Comparison of ENCODE assay signal across 9 cellular contexts in genomic region chr2:26745609-26746327, GRCh38. TPM values are rescaled to one million over a fixed set of nuclear protein-coding genes. Genes with fewer than 3 reads are reported as not detected.
DNase-seq lines count a peak whose midpoint lies in the region; ATAC-seq, FAIRE-seq and TF ChIP-seq lines count a peak whose summit lies in the region.
"Had no signal": no experiment of that assay in that cellular context is flagged by ENCODE, and none has a peak within 500 bp of the region (broad histone marks: within the 10 kb centered on the region; RNA-seq: fewer than 3 reads in every experiment).

No MANE protein-coding gene starts in this region.

- no peak overlapping the region for H4K5ac ChIP-seq in H1 (ENCODE audit: insufficient read length, low read depth, low read length)

- no peaks in the 10 kb centered on the region for H4K20me1 ChIP-seq in H1 (replicated peaks in 1 of 2; ENCODE audit: control insufficient read depth in 1 of 2, insufficient read depth in 2 of 2, low read length in 2 of 2)

- no peak overlapping the region for H3K9ac ChIP-seq in H1 (replicated peaks in 1 of 4; ENCODE audit: extremely low read depth in 1 of 4, low read depth in 3 of 4, low read length in 3 of 4)

- H2BK12ac ChIP-seq in H1 (ENCODE audit: low read depth, low read length): no peak overlapping the region

- H3K4ac ChIP-seq in H1 (replicated peaks; ENCODE audit: insufficient read length, low read depth, low read length): no peak overlapping the region

- no peak overlapping the region for H3K18ac ChIP-seq in H1 (ENCODE audit: extremely low read depth, low read length)

- TF ChIP-seq CTCF in HL-60 (IDR thresholded peaks at IDR 0.05; ENCODE audit: insufficient read depth, low read length) (peak; percentile 87), H1 (IDR thresholded peaks at IDR 0.05; ENCODE audit: control extremely low read depth in 1 of 3, insufficient read depth in 1 of 3, low read depth in 1 of 3, low read length in 3 of 3) (peak; percentile 76 to 95 (median 91)), mesothelial cell of epicardium (IDR thresholded peaks at IDR 0.05; ENCODE audit: unreplicated experiment) (peak; percentile 88)

- no peaks in the 10 kb centered on the region for H3K79me1 ChIP-seq in H1 (ENCODE audit: low read depth, low read length)

- no peaks in the 10 kb centered on the region for H3K23me2 ChIP-seq in H1 (ENCODE audit: low read depth, low read length)

- no peak overlapping the region for H3K23ac ChIP-seq in H1 (ENCODE audit: insufficient read length)

- no peaks in the 10 kb centered on the region for H3K9me3 Mint-ChIP-seq in mesothelial cell of epicardium

- no peak overlapping the region for H4K91ac ChIP-seq in H1 (replicated peaks; ENCODE audit: insufficient read length, low read length)

- H4K8ac ChIP-seq in H1 (ENCODE audit: extremely low read depth, insufficient read depth, low read length): no peak overlapping the region

- H3K27ac ChIP-seq in HL-60 (replicated peaks): no peak overlapping the region
- H3K27ac ChIP-seq in H1 (ENCODE audit: low read depth, low read length): no peak overlapping the region

- H3K4me3 ChIP-seq in HL-60 (replicated peaks; ENCODE audit: insufficient read depth, low read length): no peak overlapping the region
- no peak overlapping the region for H3K4me3 ChIP-seq in H1 (ENCODE audit: extremely low read depth in 1 of 4, insufficient read depth in 2 of 4, low read depth in 3 of 4, low read length in 4 of 4)

- no peak for ATAC-seq in GM21529 (IDR thresholded peaks at IDR 0.05; ENCODE audit: unreplicated experiment)

- no peak overlapping the region for H3K14ac ChIP-seq in H1 (ENCODE audit: insufficient read length)

- H3K27ac Mint-ChIP-seq in mesothelial cell of epicardium: no peak overlapping the region

- no peaks in the 10 kb centered on the region for H3K79me2 ChIP-seq in H1 (ENCODE audit: control insufficient read depth in 1 of 2, insufficient read depth in 2 of 2, low read length in 2 of 2)

- TF ChIP-seq RAD21 in H1 (IDR thresholded peaks at IDR 0.05 in 1 of 2, conservative IDR thresholded peaks at IDR 0.05 in 1 of 2; ENCODE audit: low read depth in 2 of 2, low read length in 2 of 2): peak; percentile 97 to 98

- H2AFZ ChIP-seq in H1 (ENCODE audit: low read length): no peak overlapping the region

- no peak overlapping the region for H2AK5ac ChIP-seq in H1 (ENCODE audit: low read depth, low read length)

- no peak overlapping the region for H2BK15ac ChIP-seq in H1 (ENCODE audit: low read length)

- H2BK5ac ChIP-seq in H1 (ENCODE audit: low read depth, low read length): no peak overlapping the region

- no peak overlapping the region for H2BK120ac ChIP-seq in H1 (replicated peaks; ENCODE audit: low read depth, low read length)

- TF ChIP-seq EP300 in H1 (IDR thresholded peaks at IDR 0.05; ENCODE audit: borderline replicate concordance in 1 of 2, low read depth in 2 of 2, low read length in 2 of 2): no peak

- H3K4me3 Mint-ChIP-seq in mesothelial cell of epicardium: no peak overlapping the region

- peaks cover 0 to under 1% (median under 1%) of the 10 kb centered on the region in 4 experiments; a peak in 4 of 7 replicates for H3K4me1 ChIP-seq in H1 (replicated peaks in 1 of 4; ENCODE audit: control insufficient read depth in 3 of 4, insufficient read depth in 4 of 4, low read length in 3 of 4)

- no peaks in the 10 kb centered on the region for H3K36me3 ChIP-seq in H1 (ENCODE audit: control insufficient read depth in 2 of 4, insufficient read depth in 4 of 4, low read length in 3 of 4)

- H3K4me1 Mint-ChIP-seq in mesothelial cell of epicardium: peaks cover 19% of the 10 kb centered on the region

- H3K9me3 ChIP-seq in H1 (ENCODE audit: insufficient read depth in 2 of 2, low read depth in 1 of 2, low read length in 1 of 2): no peaks in the 10 kb centered on the region

- H3K27me3 Mint-ChIP-seq in mesothelial cell of epicardium (ENCODE audit: low read depth): no peaks in the 10 kb centered on the region

- FAIRE-seq in H1 (lab: Jason Lieb, UNC): peak; percentile 32

- 51% methylated on average over 9 of the region's 9 CpGs; no CpG with 5 or more reads in 1 of the 2 experiments for WGBS in H1 (ENCODE audit: extremely low coverage in 1 of 2, insufficient coverage in 1 of 2, insufficient read length in 1 of 2, insufficient replicate concordance in 2 of 2, low coverage in 1 of 2, low lambda C conversion rate in 2 of 2, missing lambda C conversion rate in 1 of 2), 2 experiments

- no peak overlapping the region for H2BK20ac ChIP-seq in H1 (ENCODE audit: low read length)

- POLR2A ChIA-PET in H1 (lab: Charles Lee; ENCODE audit: partially characterized antibody): interaction anchor here (0.6 to 1.1 kb wide), 3 partner anchors 136 to 1051 kb away, joined by 3 to 6 read pairs (median 3); no protein-coding TSS in a partner anchor

- H3K56ac ChIP-seq in H1 (replicated peaks; ENCODE audit: insufficient read length, low read depth, low read length): no peak overlapping the region

- peaks cover 6% of the 10 kb centered on the region for H3K27me3 ChIP-seq in HL-60 (ENCODE audit: insufficient read depth, poor library complexity, severe bottlenecking)
- peaks cover 0 to 5% (median 0%) of the 10 kb centered on the region in 4 experiments; a peak in 3 of 7 replicates for H3K27me3 ChIP-seq in H1 (replicated peaks in 1 of 4; ENCODE audit: control insufficient read depth in 3 of 4, extremely low read depth in 1 of 4, insufficient read depth in 3 of 4, low read length in 3 of 4)

- DNase-seq in DMS 273 treated with DMSO at 0.1 percent for 48 hours (lab: John Stamatoyannopoulos, UW): peak; percentile 30
- peak; percentile 28 to 70 for DNase-seq in HL-60 (ENCODE audit: low read depth in 1 of 2, low spot score in 1 of 2)
- DNase-seq in NCI-H748 treated with DMSO at 0.1 percent for 48 hours (lab: John Stamatoyannopoulos, UW): peak; percentile 49
- DNase-seq in activated CD8-positive, alpha-beta memory T cell treated with anti-CD3 and anti-CD28 coated beads for 24 hours: peak; percentile 91
- peak in 1 of 2 experiments; percentile 90 for DNase-seq in H1 (ENCODE audit: low read depth in 1 of 2, low spot score in 2 of 2)
- DNase-seq in mesothelial cell of epicardium (ENCODE audit: low spot score in 2 of 2, unreplicated experiment in 2 of 2): peak; percentile 72 to 90
- DNase-seq in stimulated activated CD8-positive, alpha-beta memory T cell treated with anti-CD3 and anti-CD28 coated beads, Interleukin-2, amount 100 ng/mL, for 48 hours (ENCODE audit: low read depth in 2 of 2): peak; percentile 70 to 71

- H3K36me3 Mint-ChIP-seq in mesothelial cell of epicardium: no peaks in the 10 kb centered on the region

- H3K4me2 ChIP-seq in H1 (ENCODE audit: insufficient read depth in 1 of 2, low read depth in 2 of 2, low read length in 2 of 2): no peak overlapping the region

- CTCF ChIA-PET in H1 (lab: Charles Lee; ENCODE audit: partially characterized antibody): interaction anchor here (0.6 to 14.9 kb wide), 46 partner anchors 8 to 283 kb away, joined by 3 to 367 read pairs (median 5); partner anchors contain the start of gene SLC35F6

- no peak for TF ChIP-seq POLR2A in H1 (IDR thresholded peaks at IDR 0.05; ENCODE audit: control extremely low read depth in 1 of 2, low read depth in 2 of 2, low read length in 2 of 2)

TF ChIP-seq in H1, 55 proteins besides CTCF, POLR2A, EP300 and RAD21 (continues in another document):
- TF ChIP-seq TCF12 (IDR thresholded peaks at IDR 0.05; ENCODE audit: low read depth, low read length) (no peak), NRF1 (IDR thresholded peaks at IDR 0.05; ENCODE audit: low read depth, low read length) (no peak), EZH2 (IDR thresholded peaks at IDR 0.05; ENCODE audit: low read depth, low read length, severe bottlenecking) (no peak), PHF8 (conservative IDR thresholded peaks at IDR 0.05; ENCODE audit: low read depth, low read length) (no peak), BRCA1 (IDR thresholded peaks at IDR 0.05; ENCODE audit: low read depth, low read length) (no peak), EGR1 (IDR thresholded peaks at IDR 0.05; ENCODE audit: borderline replicate concordance, low read depth, low read length) (no peak), JUND (IDR thresholded peaks at IDR 0.05; ENCODE audit: low read length) (no peak), TEAD4 (IDR thresholded peaks at IDR 0.05; ENCODE audit: low read depth, low read length) (no peak), SAP30 (IDR thresholded peaks at IDR 0.05; ENCODE audit: insufficient read depth, insufficient replicate concordance, low read length) (no peak), SIRT6 (IDR thresholded peaks at IDR 0.05; ENCODE audit: low read length) (no peak)

RNA-seq across cellular contexts. Expression of gene SLC35F6, which starts 18.3 kb away (rescaled TPM):
- 11.2 and 11.6 TPM in 2 replicates for total RNA-seq in H1 (2021; fragmentation: NEBNext Ultra II Directional; extraction: Animal tissue kit (Norgen Biotek cat#: 25700))
- polyA plus RNA-seq in H1 (2011; rRNA removed): 12.9 and 13.5 TPM in 2 replicates
- 7.3 TPM for polyA plus RNA-seq in H1 (2011; cell fraction: cytosol; rRNA removed)
- polyA plus RNA-seq in H1 (2011; cell fraction: nucleus; rRNA removed): 6.5 TPM
- 7.5 to 10.5 TPM (median 8.8 TPM) in 4 replicates for polyA plus RNA-seq in H1 (2012, experiment 1 of 2)
- 8.0 TPM for polyA plus RNA-seq in H1 (2012, experiment 2 of 2)
- polyA plus RNA-seq in H1 (2013, experiment 1 of 2): 14.9 TPM
- 17.3 TPM for polyA plus RNA-seq in H1 (2013, experiment 2 of 2)
- polyA minus RNA-seq in H1 (2011; rRNA and poly(A)+ RNA removed): 19.7 and 19.8 TPM in 2 replicates
- 12.4 TPM for polyA minus RNA-seq in H1 (2011; cell fraction: cytosol; rRNA and poly(A)+ RNA removed)
- 9.9 TPM for polyA minus RNA-seq in H1 (2011; cell fraction: nucleus; rRNA and poly(A)+ RNA removed)
- total RNA-seq in mesothelial cell of epicardium: 25.2 to 26.8 TPM (median 26.0 TPM) in 3 replicates

RNA-seq across cellular contexts. Expression of gene CENPA, which starts 40.1 kb away (rescaled TPM):
- total RNA-seq in H1 (2021; fragmentation: NEBNext Ultra II Directional; extraction: Animal tissue kit (Norgen Biotek cat#: 25700)): 28.5 and 30.9 TPM in 2 replicates
- 17.6 and 19.4 TPM in 2 replicates for polyA plus RNA-seq in H1 (2011; rRNA removed)
- polyA plus RNA-seq in H1 (2011; cell fraction: cytosol; rRNA removed): 19.1 TPM
- polyA plus RNA-seq in H1 (2011; cell fraction: nucleus; rRNA removed): 15.4 TPM
- polyA plus RNA-seq in H1 (2012, experiment 1 of 2): 15.1 to 18.3 TPM (median 17.2 TPM) in 4 replicates
- polyA plus RNA-seq in H1 (2012, experiment 2 of 2): 19.3 TPM
- 16.2 TPM for polyA plus RNA-seq in H1 (2013, experiment 1 of 2)
- 17.2 TPM for polyA plus RNA-seq in H1 (2013, experiment 2 of 2)
- 14.0 and 19.9 TPM in 2 replicates for polyA minus RNA-seq in H1 (2011; rRNA and poly(A)+ RNA removed)
- polyA minus RNA-seq in H1 (2011; cell fraction: cytosol; rRNA and poly(A)+ RNA removed): 16.4 TPM
- 10.6 TPM for polyA minus RNA-seq in H1 (2011; cell fraction: nucleus; rRNA and poly(A)+ RNA removed)
- total RNA-seq in mesothelial cell of epicardium: 7.9 to 9.2 TPM (median 8.8 TPM) in 3 replicates

RNA-seq across cellular contexts. Expression of gene KCNK3, which starts 53.2 kb away (rescaled TPM):
- 0.11 and 0.30 TPM in 2 replicates for total RNA-seq in H1 (2021; fragmentation: NEBNext Ultra II Directional; extraction: Animal tissue kit (Norgen Biotek cat#: 25700))
- 0.29 and 0.33 TPM in 2 replicates for polyA plus RNA-seq in H1 (2011; rRNA removed)
- polyA plus RNA-seq in H1 (2011; cell fraction: cytosol; rRNA removed): 0.08 TPM
- polyA plus RNA-seq in H1 (2011; cell fraction: nucleus; rRNA removed): 0.11 TPM
- 0.05 to 0.24 TPM (median 0.14 TPM) in 4 replicates for polyA plus RNA-seq in H1 (2012, experiment 1 of 2)
- 0.09 TPM for polyA plus RNA-seq in H1 (2012, experiment 2 of 2)
- polyA plus RNA-seq in H1 (2013, experiment 1 of 2): 0.06 TPM
- 0.04 TPM for polyA plus RNA-seq in H1 (2013, experiment 2 of 2)
- polyA minus RNA-seq in H1 (2011; rRNA and poly(A)+ RNA removed): 0.06 and 0.15 TPM in 2 replicates
- polyA minus RNA-seq in H1 (2011; cell fraction: cytosol; rRNA and poly(A)+ RNA removed): not detected
- not detected for polyA minus RNA-seq in H1 (2011; cell fraction: nucleus; rRNA and poly(A)+ RNA removed)
- 6.3 to 6.9 TPM (median 6.6 TPM) in 3 replicates for total RNA-seq in mesothelial cell of epicardium
- total RNA-seq: activated CD8-positive, alpha-beta memory T cell treated with anti-CD3 and anti-CD28 coated beads for 36 hours had no signal
